In the genomic region with DNA sequence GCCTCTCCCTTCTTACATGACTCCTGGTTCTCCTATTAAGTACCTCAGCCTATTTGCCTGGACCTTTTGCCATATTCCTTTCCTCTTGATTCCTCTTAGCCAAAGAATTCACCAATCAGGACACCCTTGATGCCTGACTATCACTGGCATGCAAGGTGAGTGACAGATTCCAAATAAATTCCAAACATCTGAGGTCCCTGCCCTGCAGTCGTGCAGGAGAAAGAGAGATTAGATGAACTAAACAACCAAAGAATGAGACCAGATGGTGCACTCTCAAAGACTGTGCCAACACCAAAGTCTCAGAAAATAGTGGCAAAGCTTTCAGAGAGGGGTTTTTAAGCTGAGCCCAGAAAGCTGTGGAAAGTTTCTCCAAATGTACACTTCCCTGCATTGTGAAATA, we compare ENCODE assay signal across 15 cellular contexts. TPM values are rescaled to one million over a fixed set of nuclear protein-coding genes. Genes with fewer than 3 reads are reported as not detected.
"Had no signal": no experiment of that assay in that cellular context is flagged by ENCODE, and none has a peak within 500 bp of the region (broad histone marks: within the 10 kb centered on the region; RNA-seq: fewer than 3 reads in every experiment).

No MANE protein-coding gene starts in this region.

- H3K27ac ChIP-seq: neutrophil, thyroid gland, uterus had no signal

- H3K4me2 ChIP-seq: smooth muscle cell had no signal

- H3K9me3 Mint-ChIP-seq: activated T-cell treated with anti-CD3 and anti-CD28 coated beads, Interleukin-2, amount 50 U/mL, for 4 hours had no signal

- H3K4me3 Mint-ChIP-seq: activated T-cell treated with anti-CD3 and anti-CD28 coated beads, Interleukin-2, amount 50 U/mL, for 4 hours had no signal

- H3K9me3 ChIP-seq: neutrophil, thyroid gland, uterus had no signal

- ATAC-seq: activated naive CD4-positive, alpha-beta T cell treated with anti-CD3 and anti-CD28 coated beads, Interleukin-2, amount 50 U/mL, for 72 hours; activated T-cell treated with anti-CD3 and anti-CD28 coated beads, Interleukin-2, amount 50 U/mL, for 4 hours; left ventricle myocardium superior; right cardiac atrium had no signal

- H3K36me3 ChIP-seq: neutrophil, thyroid gland, uterus had no signal

- H3K27me3 ChIP-seq: neutrophil, thyroid gland, uterus had no signal

- H3K4me3 ChIP-seq: smooth muscle cell, thyroid gland, uterus had no signal

- FAIRE-seq: colon, kidney had no signal

- H3K27ac Mint-ChIP-seq: activated naive CD4-positive, alpha-beta T cell treated with anti-CD3 and anti-CD28 coated beads, Interleukin-2, amount 50 U/mL, for 72 hours had no signal

- H3K4me1 ChIP-seq: thyroid gland, uterus had no signal

- DNase-seq: activated CD4-positive, alpha-beta T cell treated with anti-CD3 and anti-CD28 coated beads, Interleukin-2, amount 50 U/mL, for 48 hours; activated CD4-positive, CD25-positive, alpha-beta regulatory T cell treated with anti-CD3 and anti-CD28 coated beads, Interleukin-2, amount 50 U/mL, for 72 hours; activated effector memory CD4-positive, alpha-beta T cell treated with anti-CD3 and anti-CD28 coated beads, Interleukin-2, amount 50 U/mL, for 16 hours; activated T-cell treated with anti-CD3 and anti-CD28 coated beads, Interleukin-2, amount 50 U/mL, for 4 hours; amniotic stem cell; kidney; left ventricle myocardium superior; right cardiac atrium; thyroid gland; uterus had no signal

RNA-seq across cellular contexts. Expression of gene MKRN3, which starts 4.0 kb away (rescaled TPM):
- total RNA-seq: kidney, posterior vena cava, smooth muscle cell had no signal
- polyA plus RNA-seq: smooth muscle cell had no signal
